In the genomic region with DNA sequence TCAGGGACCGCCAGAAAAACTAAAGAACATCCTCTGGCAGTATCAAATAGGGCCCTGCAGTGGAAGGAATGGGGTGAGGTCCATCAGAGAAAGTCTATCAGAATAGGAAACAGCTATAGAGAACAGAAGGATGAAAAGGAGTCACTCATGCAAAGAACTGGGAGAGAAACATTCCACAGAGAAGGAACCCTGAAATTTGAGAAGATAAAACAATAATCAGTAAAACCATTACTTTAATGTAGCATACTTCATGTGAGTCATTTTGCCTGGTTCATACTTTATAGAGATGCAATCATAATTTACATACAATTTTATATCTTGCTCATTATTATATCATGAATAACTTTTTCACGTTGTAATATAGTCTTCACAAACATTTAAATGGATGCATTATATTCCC, we compare ENCODE assay signal across 24 cellular contexts.
DNase-seq lines count a peak whose midpoint lies in the region; ATAC-seq and TF ChIP-seq lines count a peak whose summit lies in the region.
"Had no signal": no experiment of that assay in that cellular context is flagged by ENCODE, and none has a peak within 500 bp of the region (broad histone marks: within the 10 kb centered on the region; RNA-seq: fewer than 3 reads in every experiment).

No MANE protein-coding gene starts in this region.

- ATAC-seq in HG03571 (IDR thresholded peaks at IDR 0.05; ENCODE audit: unreplicated experiment) (no peak), upper lobe of left lung (ENCODE audit: low FRiP score in 2 of 2) (no peak)
- ATAC-seq: HCT116, HepG2, K562 had no signal

- no peak overlapping the region for H3K27ac ChIP-seq in upper lobe of left lung
- no peak overlapping the region for H3K27ac ChIP-seq in thyroid gland
- H3K27ac ChIP-seq: HL-60 had no signal

- no peak for TF ChIP-seq EP300 in upper lobe of left lung (IDR thresholded peaks at IDR 0.05)

- no peak for TF ChIP-seq CTCF in upper lobe of left lung (IDR thresholded peaks at IDR 0.05)
- TF ChIP-seq CTCF in thyroid gland (IDR thresholded peaks at IDR 0.05) = no peak

- H3K36me3 ChIP-seq in upper lobe of left lung (no peaks in the 10 kb centered on the region), thyroid gland (no peaks in the 10 kb centered on the region)
- H3K36me3 ChIP-seq: BE2C had no signal

- DNase-seq in COLO829 (ENCODE audit: low spot score) = peak; percentile 6
- DNase-seq in HS-27A (ENCODE audit: low read depth) = peak; percentile 51
- peak; percentile 16 for DNase-seq in dedifferentiated amniotic fluid mesenchymal stem cell (ENCODE audit: extremely low spot score)
- peak; percentile 11 for DNase-seq in kidney glomerular epithelial cell (lab: John Stamatoyannopoulos, UW)
- no peak for DNase-seq in upper lobe of left lung
- no peak for DNase-seq in thyroid gland
- DNase-seq: 8988T, ACHN, BE2C, DMS153, DND-41, Kasumi-1, NCI-H1105, NCI-H1436 treated with DMSO at 0.1 percent for 48 hours, NCI-H187 treated with DMSO at 0.1 percent for 48 hours, NCI-H2171 treated with DMSO at 0.1 percent for 48 hours, NCI-H345, NCI-H524, NCI-H748 treated with DMSO at 0.1 percent for 48 hours had no signal

- intact Hi-C loops in thyroid gland (cut with DNase I) = no loop called here

- no peaks in the 10 kb centered on the region for H3K9me3 ChIP-seq in upper lobe of left lung
- H3K9me3 ChIP-seq in thyroid gland = no peaks in the 10 kb centered on the region
- H3K9me3 ChIP-seq: BE2C had no signal

- H3K4me3 ChIP-seq in upper lobe of left lung (no peak overlapping the region), thyroid gland (replicated peaks in 1 of 3) (no peak overlapping the region)
- H3K4me3 ChIP-seq: K562 had no signal

- TF ChIP-seq POLR2A in upper lobe of left lung (IDR thresholded peaks at IDR 0.05) (no peak), thyroid gland (IDR thresholded peaks at IDR 0.05) (no peak)

- H3K27me3 ChIP-seq in upper lobe of left lung = no peaks in the 10 kb centered on the region
- H3K27me3 ChIP-seq in thyroid gland = no peaks in the 10 kb centered on the region
- H3K27me3 ChIP-seq: BE2C had no signal

- WGBS in upper lobe of left lung, 2 donors = 80 to 83% methylated on average over 2 of the region's 2 CpGs
- 80 to 87% methylated on average over 2 of the region's 2 CpGs for WGBS in thyroid gland, 2 donors

- H3K4me1 ChIP-seq in upper lobe of left lung = no peaks in the 10 kb centered on the region
- no peaks in the 10 kb centered on the region for H3K4me1 ChIP-seq in thyroid gland
- H3K4me1 ChIP-seq: BE2C had no signal

Comparison
In these comparisons a context has a peak if more than half of its experiments do, and no peak if none do; other contexts are left out.
1. DNase-seq: peak in COLO829 (single experiment), HS-27A (single experiment), dedifferentiated amniotic fluid mesenchymal stem cell (single experiment) and kidney glomerular epithelial cell (single experiment); none in upper lobe of left lung (0 of 2) and thyroid gland (0 of 2).